14 cellular contexts compared by ENCODE assay signal in genomic region chr7:106623846-106624245, GRCh38. TPM values are rescaled to one million over a fixed set of nuclear protein-coding genes. Genes with fewer than 3 reads are reported as not detected.
DNase-seq lines count a peak whose midpoint lies in the region; ATAC-seq and TF ChIP-seq lines count a peak whose summit lies in the region.
"Had no signal": no experiment of that assay in that cellular context is flagged by ENCODE, and none has a peak within 500 bp of the region (broad histone marks: within the 10 kb centered on the region; RNA-seq: fewer than 3 reads in every experiment).

No MANE protein-coding gene starts in this region.

- H3K4me3 ChIP-seq in GM23248 (peak overlapping the region; percentile 34), SK-N-SH (ENCODE audit: low read depth in 2 of 2, low read length in 1 of 2) (no peak overlapping the region), thoracic aorta (no peak overlapping the region)
- H3K4me3 ChIP-seq: left ventricle myocardium inferior had no signal

- no peak for TF ChIP-seq EP300 in SK-N-SH (IDR thresholded peaks at IDR 0.05; ENCODE audit: borderline replicate concordance in 1 of 2, low read depth in 1 of 2, low read length in 1 of 2)

- H3K27me3 ChIP-seq in GM23248 (replicated peaks; ENCODE audit: insufficient read depth) (no peaks in the 10 kb centered on the region), SK-N-SH (ENCODE audit: insufficient read depth) (no peaks in the 10 kb centered on the region), thoracic aorta (replicated peaks; ENCODE audit: insufficient read depth) (no peaks in the 10 kb centered on the region)

- in situ Hi-C loops in GM23248 (cut with MboI) = no loop called here

- H4K20me1 ChIP-seq in GM23248 (ENCODE audit: insufficient read depth) (no peaks in the 10 kb centered on the region), SK-N-SH (ENCODE audit: insufficient read depth) (no peaks in the 10 kb centered on the region)

- H3K9ac ChIP-seq in GM23248 = no peak overlapping the region
- H3K9ac ChIP-seq in SK-N-SH = no peak overlapping the region

- H3K79me2 ChIP-seq in GM23248 (ENCODE audit: insufficient read depth) (no peaks in the 10 kb centered on the region), SK-N-SH (ENCODE audit: insufficient read depth) (no peaks in the 10 kb centered on the region)

- DNase-seq in GM23248 = peak; percentile 95
- no peak for DNase-seq in SK-N-SH
- DNase-seq in fibroblast of peridontal ligament (ENCODE audit: extremely low read depth) = peak; percentile 96
- DNase-seq in thoracic aorta (ENCODE audit: low spot score) = no peak
- no peak for DNase-seq in cerebellar nuclear complex (lab: John Stamatoyannopoulos, UW)
- no peak for DNase-seq in iPS-NIHi7 (ENCODE audit: extremely low spot score)
- DNase-seq: activated CD4-positive, alpha-beta T cell treated with anti-CD3 and anti-CD28 coated beads for 1 hour; caudate nucleus; DMS 273 treated with DMSO at 0.1 percent for 48 hours; left ventricle myocardium inferior; NCI-H524 treated with DMSO at 0.1 percent for 48 hours; nucleus accumbens; stimulated activated naive CD4-positive, alpha-beta T cell had no signal

- H3K36me3 ChIP-seq in GM23248 (ENCODE audit: low read depth) (no peaks in the 10 kb centered on the region), SK-N-SH (replicated peaks in 1 of 2; ENCODE audit: control insufficient read depth in 1 of 2, insufficient read depth in 2 of 2, low read length in 1 of 2) (peaks cover 0 to 3% of the 10 kb centered on the region in 2 experiments), thoracic aorta (no peaks in the 10 kb centered on the region)
- H3K36me3 ChIP-seq: left ventricle myocardium inferior had no signal

- no peak for TF ChIP-seq RAD21 in SK-N-SH (IDR thresholded peaks at IDR 0.05; ENCODE audit: low read length)

- H3K4me2 ChIP-seq in GM23248 (ENCODE audit: unreplicated experiment) = peak overlapping the region; percentile 65
- no peak overlapping the region for H3K4me2 ChIP-seq in SK-N-SH

- H3K4me1 ChIP-seq in GM23248 (ENCODE audit: insufficient read depth) (peaks cover 33% of the 10 kb centered on the region), SK-N-SH (ENCODE audit: control insufficient read depth in 1 of 2, insufficient read depth in 2 of 2, low read depth in 1 of 2, low read length in 1 of 2) (no peaks in the 10 kb centered on the region), thoracic aorta (ENCODE audit: control insufficient read depth in 1 of 2, low read depth in 2 of 2) (peaks cover 2 to 18% of the 10 kb centered on the region in 2 donors)

- peaks cover 28% of the 10 kb centered on the region for H3F3A ChIP-seq in GM23248 (ENCODE audit: insufficient read depth)
- H3F3A ChIP-seq in SK-N-SH (replicated peaks; ENCODE audit: insufficient read depth) = no peaks in the 10 kb centered on the region

- H2AFZ ChIP-seq in GM23248 (no peak overlapping the region), SK-N-SH (ENCODE audit: low read depth) (no peak overlapping the region; the same call in 1 of the 2 replicates)

- TF ChIP-seq CTCF in SK-N-SH (IDR thresholded peaks at IDR 0.05) = no peak
- TF ChIP-seq CTCF in thoracic aorta (IDR thresholded peaks at IDR 0.05) = no peak

- POLR2A ChIA-PET in SK-N-SH (lab: Yijun Ruan, JAX) = no interaction called here

- CTCF ChIA-PET in SK-N-SH (lab: Yijun Ruan, JAX) = no interaction called here

- H3K9me3 ChIP-seq in GM23248 (ENCODE audit: low read depth) (no peaks in the 10 kb centered on the region), SK-N-SH (peaks cover 10% of the 10 kb centered on the region; the same call in 1 of the 2 replicates), thoracic aorta (peaks cover 9% of the 10 kb centered on the region)

- H3K9me2 ChIP-seq in GM23248 (ENCODE audit: insufficient read depth) = no peaks in the 10 kb centered on the region
- no peaks in the 10 kb centered on the region for H3K9me2 ChIP-seq in SK-N-SH

- ATAC-seq in thoracic aorta (ENCODE audit: insufficient number of reproducible peaks, low FRiP score, low read depth) (peak; percentile 64), HG02885 (IDR thresholded peaks at IDR 0.05; ENCODE audit: poor library complexity, unreplicated experiment) (no peak)

- peak overlapping the region; percentile 59 for H3K27ac ChIP-seq in GM23248
- peak overlapping the region in 1 of 2 experiments; percentile 11; a peak in 1 of 4 replicates for H3K27ac ChIP-seq in SK-N-SH (ENCODE audit: low read depth in 2 of 2, low read length in 1 of 2)
- H3K27ac ChIP-seq in thoracic aorta = peak overlapping the region in 1 of 2 donors; percentile 45
- H3K27ac ChIP-seq: left ventricle myocardium inferior had no signal

TF ChIP-seq in SK-N-SH, 30 proteins besides CTCF, POLR2A, EP300 and RAD21 (continues in another document):
- TF ChIP-seq ZBTB33 (IDR thresholded peaks at IDR 0.05; ENCODE audit: borderline replicate concordance, low read depth) = no peak
- peak; percentile 55 for TF ChIP-seq FOSL2 (IDR thresholded peaks at IDR 0.05; ENCODE audit: borderline replicate concordance, low read depth)
- TF ChIP-seq NFIC (IDR thresholded peaks at IDR 0.05; ENCODE audit: borderline replicate concordance) = no peak; the same call in 1 of the 2 replicates
- no peak; the same call in 1 of the 2 replicates for TF ChIP-seq TCF12 (IDR thresholded peaks at IDR 0.05)
- no peak for TF ChIP-seq MAX (IDR thresholded peaks at IDR 0.05; ENCODE audit: low read depth)
- no peak for TF ChIP-seq USF2 (IDR thresholded peaks at IDR 0.05; ENCODE audit: borderline replicate concordance, low read depth, low read length)
- TF ChIP-seq SIN3A (IDR thresholded peaks at IDR 0.05; ENCODE audit: borderline replicate concordance, low read depth, low read length) = no peak
- TF ChIP-seq ELF1 (IDR thresholded peaks at IDR 0.05) = no peak
- no peak for TF ChIP-seq TEAD4 (IDR thresholded peaks at IDR 0.05; ENCODE audit: borderline replicate concordance, insufficient read depth)
- no peak for TF ChIP-seq RCOR1 (IDR thresholded peaks at IDR 0.05; ENCODE audit: low read length)
- TF ChIP-seq MEF2A (IDR thresholded peaks at IDR 0.05; ENCODE audit: borderline replicate concordance, low read depth) = no peak
- TF ChIP-seq FOXJ3 (CRISPR knock-in tag; IDR thresholded peaks at IDR 0.05) = no peak
- TF ChIP-seq FOXM1 (IDR thresholded peaks at IDR 0.05; ENCODE audit: low read depth) = no peak
- no peak for TF ChIP-seq GABPA (IDR thresholded peaks at IDR 0.05; ENCODE audit: low read depth)
- no peak for TF ChIP-seq SMC3 (IDR thresholded peaks at IDR 0.05; ENCODE audit: low read depth, low read length)
- TF ChIP-seq CHD2 (IDR thresholded peaks at IDR 0.05; ENCODE audit: low read length, partially characterized antibody) = no peak
- TF ChIP-seq NRF1 (IDR thresholded peaks at IDR 0.05; ENCODE audit: low read depth, low read length) = no peak
- no peak for TF ChIP-seq EZH2phosphoT487 (IDR thresholded peaks at IDR 0.05; ENCODE audit: borderline replicate concordance, low read depth)
- 0 out of 2 replicates have a peak, but pooled peaks have one; percentile 10 for TF ChIP-seq JUND (IDR thresholded peaks at IDR 0.05)
- TF ChIP-seq PBX3 (IDR thresholded peaks at IDR 0.05) = peak; percentile 25; the same call in 1 of the 2 replicates
- no peak for TF ChIP-seq POLR2AphosphoS5 (IDR thresholded peaks at IDR 0.05; ENCODE audit: low read depth, low read length)

RNA-seq across cellular contexts. Expression of gene CCDC71L, which starts 37.1 kb away (rescaled TPM):
- 77.6 and 124 TPM in 2 replicates for total RNA-seq in GM23248 (2014; rRNA removed; shearing (Covaris generic))
- polyA plus RNA-seq in GM23248 (2016; fragmentation: Nextera tagmentation; extraction: Ambion mirVana) = 23.1 and 29.8 TPM in 2 replicates
- 25.8 and 30.0 TPM in 2 replicates for polyA plus RNA-seq in SK-N-SH (2012; rRNA removed)
- polyA plus RNA-seq in SK-N-SH (2012; cell fraction: cytosol; rRNA removed) = 27.8 and 31.4 TPM in 2 replicates
- polyA plus RNA-seq in SK-N-SH (2012; cell fraction: nucleus; rRNA removed) = 20.5 and 20.6 TPM in 2 replicates
- total RNA-seq in thoracic aorta = 100 to 1,000 TPM in 1 of 2 donors, 10 to 100 TPM in 1; 57.9 to 101 TPM

Comparison
In these comparisons a context has a peak if more than half of its experiments do, and no peak if none do; other contexts are left out.
1. DNase-seq: peak in GM23248 (single experiment) and fibroblast of peridontal ligament (single experiment); none in SK-N-SH (single experiment), thoracic aorta (single experiment), cerebellar nuclear complex (0 of 2) and iPS-NIHi7 (single experiment).